Comparison of ENCODE assay signal across 10 cellular contexts in the genomic region with DNA sequence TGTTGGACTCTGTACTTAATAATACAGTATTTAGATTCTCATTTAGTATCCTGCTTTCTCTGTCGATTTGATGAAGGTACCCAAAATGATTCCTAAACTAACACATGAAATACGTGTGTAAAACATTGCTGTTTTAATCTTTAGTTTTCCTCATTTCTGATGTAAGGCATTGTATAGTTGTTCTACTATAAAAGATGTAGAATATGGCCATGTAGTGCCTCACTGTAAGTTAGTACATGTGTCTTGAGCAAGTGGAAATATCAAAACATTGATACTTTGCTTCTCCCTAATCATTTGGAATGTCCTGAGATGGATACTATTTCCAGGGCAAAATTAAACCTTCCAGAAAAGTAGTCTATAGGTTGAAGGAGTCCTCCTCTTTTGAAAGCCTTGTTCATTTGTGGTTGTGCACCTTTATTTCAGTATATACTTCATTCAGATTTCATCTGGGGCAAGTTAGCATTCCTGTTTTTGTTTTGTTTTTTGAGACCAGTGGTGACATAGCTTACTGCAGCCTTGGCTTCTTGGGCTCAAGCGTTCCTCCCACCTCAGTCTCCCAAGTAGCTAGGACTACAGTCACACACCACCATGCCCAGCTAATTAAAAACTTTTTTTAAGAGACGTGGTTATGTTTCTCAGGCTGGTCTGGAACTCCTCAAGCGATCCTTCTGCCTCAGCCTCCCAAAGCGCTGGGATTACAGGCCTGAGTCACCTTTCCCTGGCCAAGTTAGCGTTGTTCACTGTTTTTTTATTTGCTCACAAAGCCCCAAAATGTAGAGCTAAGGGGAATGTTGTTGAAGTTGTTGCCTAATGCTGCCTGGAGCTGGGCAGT. TPM values are rescaled to one million over a fixed set of nuclear protein-coding genes. Genes with fewer than 3 reads are reported as not detected.
DNase-seq lines count a peak whose midpoint lies in the region; ATAC-seq and TF ChIP-seq lines count a peak whose summit lies in the region.
"Had no signal": no experiment of that assay in that cellular context is flagged by ENCODE, and none has a peak within 500 bp of the region (broad histone marks: within the 10 kb centered on the region; RNA-seq: fewer than 3 reads in every experiment).

No MANE protein-coding gene starts in this region.

- no peaks in the 10 kb centered on the region for H3K9me3 ChIP-seq in fibroblast of lung (ENCODE audit: control insufficient read depth, insufficient read depth, low read depth, low read length)
- H3K9me3 ChIP-seq in stomach, result no peaks in the 10 kb centered on the region
- H3K9me3 ChIP-seq in HAP-1, result no peaks in the 10 kb centered on the region

- ATAC-seq in activated CD8-positive, alpha-beta memory T cell treated with anti-CD3 and anti-CD28 coated beads, Interleukin-2, amount 10 ng/mL, durations not matched to agents 7 days and 5 days, result no peak
- ATAC-seq in HG02678 (IDR thresholded peaks at IDR 0.05; ENCODE audit: unreplicated experiment), result no peak

- H2AFZ ChIP-seq in fibroblast of lung (ENCODE audit: low read length), result no peak overlapping the region

- DNase-seq in activated CD8-positive, alpha-beta memory T cell treated with anti-CD3 and anti-CD28 coated beads, Interleukin-2, amount 10 ng/mL, durations not matched to agents 7 days and 5 days, result no peak
- DNase-seq in activated CD8-positive, alpha-beta memory T cell treated with anti-CD3 and anti-CD28 coated beads, Interleukin-2, amount 50 U/mL, for 4 hours, result no peak
- no peak for DNase-seq in activated CD4-positive, alpha-beta memory T cell treated with anti-CD3 and anti-CD28 coated beads for 36 hours
- DNase-seq in fibroblast of lung (ENCODE audit: low read depth in 2 of 2), result no peak
- DNase-seq in stomach, result no peak
- no peak for DNase-seq in HAP-1 (ENCODE audit: low spot score in 2 of 2)
- no peak for DNase-seq in NCI-H1048 (lab: John Stamatoyannopoulos, UW)
- DNase-seq: NCI-H1417 treated with DMSO at 0.1 percent for 48 hours; stimulated activated CD4-positive, alpha-beta T cell treated with anti-CD3 and anti-CD28 coated beads, Interleukin-4, amount 100 ng/mL, for 4 hours had no signal

- POLR2A ChIA-PET in activated CD4-positive, alpha-beta memory T cell treated with anti-CD3 and anti-CD28 coated beads for 36 hours (lab: Charles Lee), result interaction anchor here (0.5 to 6.3 kb wide), 4 partner anchors 9 to 156 kb away, joined by 3 to 73 read pairs (median 4); partner anchors contain the start of gene SRSF3

- TF ChIP-seq POLR2A in stomach (IDR thresholded peaks at IDR 0.05), result no peak

- no peaks in the 10 kb centered on the region for H3K27me3 Mint-ChIP-seq in activated CD8-positive, alpha-beta memory T cell treated with anti-CD3 and anti-CD28 coated beads, Interleukin-2, amount 10 ng/mL, durations not matched to agents 7 days and 5 days
- no peaks in the 10 kb centered on the region for H3K27me3 Mint-ChIP-seq in activated CD4-positive, alpha-beta memory T cell treated with anti-CD3 and anti-CD28 coated beads for 36 hours

- peaks cover 85% of the 10 kb centered on the region for H3K36me3 Mint-ChIP-seq in activated CD8-positive, alpha-beta memory T cell treated with anti-CD3 and anti-CD28 coated beads, Interleukin-2, amount 10 ng/mL, durations not matched to agents 7 days and 5 days
- H3K36me3 Mint-ChIP-seq in activated CD4-positive, alpha-beta memory T cell treated with anti-CD3 and anti-CD28 coated beads for 36 hours, result peaks cover 87% of the 10 kb centered on the region

- H3K27me3 ChIP-seq in fibroblast of lung (ENCODE audit: control insufficient read depth, insufficient read depth, low read length), result no peaks in the 10 kb centered on the region
- H3K27me3 ChIP-seq in stomach, result no peaks in the 10 kb centered on the region
- no peaks in the 10 kb centered on the region for H3K27me3 ChIP-seq in HAP-1 (ENCODE audit: low read depth)

- peaks cover 8% of the 10 kb centered on the region for H4K20me1 ChIP-seq in fibroblast of lung (ENCODE audit: control insufficient read depth, extremely low read depth, insufficient read depth, low read length)

- H3K4me3 ChIP-seq in fibroblast of lung (replicated peaks in 1 of 4; ENCODE audit: control extremely low read depth in 1 of 4, insufficient read depth in 1 of 4, low read depth in 3 of 4, low read length in 4 of 4), result no peak overlapping the region
- no peak overlapping the region for H3K4me3 ChIP-seq in stomach
- H3K4me3 ChIP-seq in HAP-1, result no peak overlapping the region

- no peak overlapping the region for H3K4me3 Mint-ChIP-seq in activated CD8-positive, alpha-beta memory T cell treated with anti-CD3 and anti-CD28 coated beads, Interleukin-2, amount 10 ng/mL, durations not matched to agents 7 days and 5 days
- H3K4me3 Mint-ChIP-seq in activated CD4-positive, alpha-beta memory T cell treated with anti-CD3 and anti-CD28 coated beads for 36 hours, result peak overlapping the region; percentile 2

- peak overlapping the region; percentile 58 for H3K27ac Mint-ChIP-seq in activated CD8-positive, alpha-beta memory T cell treated with anti-CD3 and anti-CD28 coated beads, Interleukin-2, amount 10 ng/mL, durations not matched to agents 7 days and 5 days
- H3K27ac Mint-ChIP-seq in activated CD4-positive, alpha-beta memory T cell treated with anti-CD3 and anti-CD28 coated beads for 36 hours, result peak overlapping the region; percentile 65

- no peak for TF ChIP-seq EP300 in stomach (IDR thresholded peaks at IDR 0.05)

- no peak overlapping the region for H3K9ac ChIP-seq in fibroblast of lung (ENCODE audit: insufficient read depth, low read length)

- H3K9me3 Mint-ChIP-seq in activated CD8-positive, alpha-beta memory T cell treated with anti-CD3 and anti-CD28 coated beads, Interleukin-2, amount 10 ng/mL, durations not matched to agents 7 days and 5 days (ENCODE audit: low read depth), result no peaks in the 10 kb centered on the region
- no peaks in the 10 kb centered on the region for H3K9me3 Mint-ChIP-seq in activated CD4-positive, alpha-beta memory T cell treated with anti-CD3 and anti-CD28 coated beads for 36 hours

- in situ Hi-C loops in HAP-1 (cut with MboI; ENCODE audit: low sequenced_read_pairs), result loop anchor here (25.0 kb wide), 3 partner anchors 107 to 607 kb away; partner anchors contain the start of gene FGD2

- peaks cover 56% of the 10 kb centered on the region for H3K4me1 Mint-ChIP-seq in activated CD8-positive, alpha-beta memory T cell treated with anti-CD3 and anti-CD28 coated beads, Interleukin-2, amount 10 ng/mL, durations not matched to agents 7 days and 5 days
- H3K4me1 Mint-ChIP-seq in activated CD4-positive, alpha-beta memory T cell treated with anti-CD3 and anti-CD28 coated beads for 36 hours (ENCODE audit: low read depth), result peaks cover 74% of the 10 kb centered on the region

- H3K27ac ChIP-seq in fibroblast of lung (ENCODE audit: insufficient read depth, low read length), result peak overlapping the region; percentile 29
- peak overlapping the region in 4 of 5 donors; percentile 48 to 68 (median 62) for H3K27ac ChIP-seq in stomach

- TF ChIP-seq CTCF in fibroblast of lung (conservative IDR thresholded peaks at IDR 0.05 in 1 of 2, IDR thresholded peaks at IDR 0.05 in 1 of 2; ENCODE audit: low read depth in 1 of 2, low read length in 2 of 2) (no peak), stomach (IDR thresholded peaks at IDR 0.05) (peak in 1 of 7 experiments; percentile 3)

- H3K36me3 ChIP-seq in fibroblast of lung (ENCODE audit: control insufficient read depth, insufficient read depth, low read length) (peaks cover 18% of the 10 kb centered on the region), stomach (peaks cover 76 to 99% (median 98%) of the 10 kb centered on the region in 4 donors), HAP-1 (replicated peaks) (peaks cover 92% of the 10 kb centered on the region)

- H3K4me1 ChIP-seq in fibroblast of lung (ENCODE audit: control insufficient read depth, extremely low read depth, insufficient read depth, low read length) (peaks cover 8% of the 10 kb centered on the region), stomach (peaks cover 69 to 99% (median 83%) of the 10 kb centered on the region in 4 donors), HAP-1 (no peaks in the 10 kb centered on the region; the same call in 1 of the 2 replicates)

- WGBS in stomach, 5 donors, result 68 to 72% (median 70%) methylated on average over 7 of the region's 7 CpGs

- H3K79me2 ChIP-seq in fibroblast of lung (ENCODE audit: control insufficient read depth, insufficient read depth, low read length), result peaks cover 60% of the 10 kb centered on the region

- CTCF ChIA-PET in activated CD8-positive, alpha-beta memory T cell treated with anti-CD3 and anti-CD28 coated beads, Interleukin-2, amount 10 ng/mL, durations not matched to agents 7 days and 5 days (lab: Charles Lee), result interaction anchor here (1.3 to 1.7 kb wide), 3 partner anchors 10 to 153 kb away, joined by 3 to 11 read pairs (median 10); no protein-coding TSS in a partner anchor
- CTCF ChIA-PET in activated CD4-positive, alpha-beta memory T cell treated with anti-CD3 and anti-CD28 coated beads for 36 hours (lab: Charles Lee), result interaction anchor here (1.8 kb wide), 1 partner anchor 10 kb away, joined by 12 read pairs; no protein-coding TSS in a partner anchor

- intact Hi-C loops in activated CD4-positive, alpha-beta memory T cell treated with anti-CD3 and anti-CD28 coated beads for 36 hours (cut with micrococcal nuclease), result no loop called here
- intact Hi-C loops in stomach (cut with DNase I; ENCODE audit: low total_unique reads), result no loop called here

- H3K4me2 ChIP-seq in fibroblast of lung (ENCODE audit: extremely low read depth, insufficient read depth, low read length), result no peak overlapping the region

RNA-seq across cellular contexts. Expression of gene SRSF3, which starts 11.6 kb away (rescaled TPM):
- total RNA-seq in activated CD8-positive, alpha-beta memory T cell treated with anti-CD3 and anti-CD28 coated beads, Interleukin-2, amount 10 ng/mL, durations not matched to agents 7 days and 5 days, result 100 to 1,000 TPM; 416 to 514 TPM
- 100 to 1,000 TPM; 390 to 392 TPM for total RNA-seq in activated CD4-positive, alpha-beta memory T cell treated with anti-CD3 and anti-CD28 coated beads for 36 hours
- total RNA-seq in fibroblast of lung, result 191 and 200 TPM in 2 replicates
- polyA plus RNA-seq in fibroblast of lung, result 435 and 493 TPM in 2 replicates
- polyA plus RNA-seq in fibroblast of lung (2012), result 375 and 433 TPM in 2 replicates
- 24.0 and 69.8 TPM in 2 replicates for polyA minus RNA-seq in fibroblast of lung (ENCODE audit: low replicate concordance)
- 100 to 1,000 TPM in 4 of 5 donors, 10 to 100 TPM in 1; 77.2 to 250 (median 145) TPM for total RNA-seq in stomach
- polyA plus RNA-seq in stomach, result 100 to 1,000 TPM; 130 to 179 (median 146) TPM

RNA-seq across cellular contexts. Expression of gene STK38, which starts 58.5 kb away (rescaled TPM):
- 10 to 100 TPM; 47.7 to 54.7 TPM for total RNA-seq in activated CD8-positive, alpha-beta memory T cell treated with anti-CD3 and anti-CD28 coated beads, Interleukin-2, amount 10 ng/mL, durations not matched to agents 7 days and 5 days
- total RNA-seq in activated CD4-positive, alpha-beta memory T cell treated with anti-CD3 and anti-CD28 coated beads for 36 hours, result 10 to 100 TPM; 25.8 to 27.5 TPM
- total RNA-seq in fibroblast of lung (17.7 and 26.9 TPM in 2 replicates), stomach (10 to 100 TPM; 20.4 to 63.7 (median 26.3) TPM)
- polyA plus RNA-seq in fibroblast of lung (28.9 and 42.6 TPM in 2 replicates), stomach (10 to 100 TPM; 14.1 to 24.9 (median 19.1) TPM)
- 25.2 and 34.0 TPM in 2 replicates for polyA plus RNA-seq in fibroblast of lung (2012)
- 17.1 and 18.1 TPM in 2 replicates for polyA minus RNA-seq in fibroblast of lung (ENCODE audit: low replicate concordance)
